ENCODE assay signal across 16 cellular contexts in genomic region chr12:57904426-57904825, GRCh38. TPM values are rescaled to one million over a fixed set of nuclear protein-coding genes. Genes with fewer than 3 reads are reported as not detected.
A peak's percentile ranks its signal among the peaks of the same experiment; 100 is the strongest.
DNase-seq lines count a peak whose midpoint lies in the region; ATAC-seq and TF ChIP-seq lines count a peak whose summit lies in the region.
"Had no signal": no experiment of that assay in that cellular context is flagged by ENCODE, and none has a peak within 500 bp of the region (broad histone marks: within the 10 kb centered on the region; RNA-seq: fewer than 3 reads in every experiment).

No MANE protein-coding gene starts in this region.

- intact Hi-C loops in Right ventricle myocardium superior (cut with DNase I), result loop anchor here (2.0 to 10.0 kb wide), 2 partner anchors 72 to 100 kb away; no protein-coding TSS in a partner anchor

- no peaks in the 10 kb centered on the region for H3K9me2 ChIP-seq in Loucy (replicated peaks; ENCODE audit: low read depth, low read length)

- peak overlapping the region; percentile 76; the same call in 1 of the 2 replicates for H2AFZ ChIP-seq in Loucy (ENCODE audit: low read length)

- no peaks in the 10 kb centered on the region for H4K20me1 ChIP-seq in Loucy (ENCODE audit: insufficient read depth, low read length, poor library complexity, severe bottlenecking)
- H4K20me1 ChIP-seq: BLaER1 had no signal

- no peaks in the 10 kb centered on the region for H3K79me2 ChIP-seq in Loucy (ENCODE audit: insufficient read depth, low read length)

- DNase-seq in DMS53 (lab: John Stamatoyannopoulos, UW) (peak; percentile 23), DMS53 treated with DMSO at 0.1 percent for 48 hours (lab: John Stamatoyannopoulos, UW; ENCODE audit: unreplicated experiment) (no peak), SJSA1 (ENCODE audit: low read depth in 1 of 2, low spot score in 2 of 2) (peak; percentile 67 to 80), Right ventricle myocardium superior (no peak)
- DNase-seq in stimulated activated naive CD4-positive, alpha-beta T cell (lab: John Stamatoyannopoulos, UW), result no peak
- DNase-seq in activated CD4-positive, alpha-beta T cell treated with anti-CD3 and anti-CD28 coated beads, Interleukin-2, amount 50 U/mL, for 1 hour, result no peak
- DNase-seq: CD4-positive, CD25-positive, alpha-beta regulatory T cell; CD8-positive, alpha-beta T cell; GF-D8; H7; HCEC 1CT had no signal

- H3K4me3 ChIP-seq in Loucy (ENCODE audit: low read length, poor library complexity, severe bottlenecking) (no peak overlapping the region), SJSA1 (no peak overlapping the region)
- H3K4me3 ChIP-seq: BLaER1 had no signal

- H3K9me3 ChIP-seq in Loucy (ENCODE audit: insufficient read depth, low read depth, low read length) (no peaks in the 10 kb centered on the region), SJSA1 (replicated peaks) (no peaks in the 10 kb centered on the region)
- H3K9me3 ChIP-seq: BLaER1, Caco-2 had no signal

- H3K4me1 ChIP-seq in Loucy (ENCODE audit: insufficient read depth, low read length, poor library complexity, severe bottlenecking) (peaks cover 13% of the 10 kb centered on the region), SJSA1 (replicated peaks) (peaks cover 14% of the 10 kb centered on the region)
- H3K4me1 ChIP-seq: Caco-2 had no signal

- H3K4me2 ChIP-seq in Loucy (ENCODE audit: low read depth, low read length, poor library complexity, severe bottlenecking), result no peak overlapping the region

- no peak for ATAC-seq in Right ventricle myocardium superior (ENCODE audit: poor library complexity)

- H3K27me3 ChIP-seq in Loucy (ENCODE audit: insufficient read depth, low read length, poor library complexity, severe bottlenecking) (no peaks in the 10 kb centered on the region), SJSA1 (replicated peaks) (peaks cover 32% of the 10 kb centered on the region)

- 0 out of 2 replicates have a peak, but pooled peaks cover 1% of the 10 kb centered on the region for H3F3A ChIP-seq in Loucy (ENCODE audit: low read depth)

- no peak for TF ChIP-seq CTCF in Loucy (conservative IDR thresholded peaks at IDR 0.05; ENCODE audit: low read length)

- no peak overlapping the region for H3K9ac ChIP-seq in Loucy (ENCODE audit: low read depth, low read length, poor library complexity, severe bottlenecking)
- H3K9ac ChIP-seq: BLaER1 had no signal

- no peak overlapping the region for H3K27ac ChIP-seq in SJSA1
- H3K27ac ChIP-seq: 22Rv1, BLaER1, C4-2B had no signal

- H3K36me3 ChIP-seq in Loucy (ENCODE audit: insufficient read depth, low read length) (no peaks in the 10 kb centered on the region), SJSA1 (no peaks in the 10 kb centered on the region)
- H3K36me3 ChIP-seq: BLaER1 had no signal

RNA-seq across cellular contexts. Expression of gene ATP23, which starts 36.9 kb away (rescaled TPM):
- total RNA-seq in SJSA1 (2014; rRNA removed; shearing (Covaris generic)), result 275 and 410 TPM in 2 replicates
- 7.6 TPM for total RNA-seq in Right ventricle myocardium superior

RNA-seq across cellular contexts. Expression of gene CTDSP2, which starts 57.9 kb away (rescaled TPM):
- total RNA-seq in SJSA1 (2014; rRNA removed; shearing (Covaris generic)), result 420 and 508 TPM in 2 replicates
- total RNA-seq in Right ventricle myocardium superior, result 99.5 TPM

Comparison
In these comparisons a context has a peak if more than half of its experiments do, and no peak if none do; other contexts are left out.
1. DNase-seq: peak in DMS53 (single experiment) and SJSA1 (2 of 2); none in DMS53 treated with DMSO at 0.1 percent for 48 hours (single experiment), stimulated activated naive CD4-positive, alpha-beta T cell (0 of 6), activated CD4-positive, alpha-beta T cell treated with anti-CD3 and anti-CD28 coated beads, Interleukin-2, amount 50 U/mL, for 1 hour (single experiment) and Right ventricle myocardium superior (single experiment).
2. RNA of gene ATP23, which starts 36.9 kb away (total RNA-seq): 275 to 410 TPM in SJSA1; 7.6 TPM in Right ventricle myocardium superior (single experiment); every median in the first group is over 10 times any median in the second.